12 cellular contexts compared by ENCODE assay signal in genomic region chr3:196634224-196634623, GRCh38. TPM values are rescaled to one million over a fixed set of nuclear protein-coding genes. Genes with fewer than 3 reads are reported as not detected.
DNase-seq lines count a peak whose midpoint lies in the region; ATAC-seq, FAIRE-seq and TF ChIP-seq lines count a peak whose summit lies in the region.
"Had no signal": no experiment of that assay in that cellular context is flagged by ENCODE, and none has a peak within 500 bp of the region (broad histone marks: within the 10 kb centered on the region; RNA-seq: fewer than 3 reads in every experiment).

No MANE protein-coding gene starts in this region.

- no peak overlapping the region for H2BK5ac ChIP-seq in mesendoderm (ENCODE audit: low read length)

- in situ Hi-C loops in K562 (cut with MboI) (no loop called here), gastrocnemius medialis (cut with MboI; ENCODE audit: low sequenced_read_pairs in 4 of 4) (no loop called here)

- FAIRE-seq in K562 (lab: Jason Lieb, UNC) = no peak

- peaks cover 77% of the 10 kb centered on the region for H3K4me1 ChIP-seq in Loucy (ENCODE audit: insufficient read depth, low read length, poor library complexity, severe bottlenecking)
- peaks cover 30 to 40% of the 10 kb centered on the region in 2 experiments for H3K4me1 ChIP-seq in K562 (replicated peaks in 1 of 2; ENCODE audit: control insufficient read depth in 2 of 2, insufficient read depth in 2 of 2, low read length in 2 of 2)
- peaks cover 5% of the 10 kb centered on the region in 2 donors for H3K4me1 ChIP-seq in gastrocnemius medialis
- peaks cover 3% of the 10 kb centered on the region for H3K4me1 ChIP-seq in mesendoderm (ENCODE audit: control insufficient read depth, low read depth, low read length)
- H3K4me1 ChIP-seq: foreskin keratinocyte had no signal

- no peak overlapping the region for H2BK15ac ChIP-seq in mesendoderm (replicated peaks; ENCODE audit: low read depth)

- H3K9me2 ChIP-seq in Loucy (replicated peaks; ENCODE audit: low read depth, low read length) = no peaks in the 10 kb centered on the region

- 66% methylated on average over 7 of the region's 10 CpGs for WGBS in K562 (ENCODE audit: insufficient coverage, low coverage, missing lambda C conversion rate)
- WGBS in mesendoderm (ENCODE audit: extremely low coverage, insufficient coverage, low lambda C conversion rate) = no CpG with 5 or more reads among the region's 10 CpGs

- H3K4me2 ChIP-seq in Loucy (ENCODE audit: low read depth, low read length, poor library complexity, severe bottlenecking) (peak overlapping the region; percentile 94), K562 (ENCODE audit: insufficient read depth, low read length) (peak overlapping the region; percentile 98; the same call in 1 of the 2 replicates), mesendoderm (ENCODE audit: low read length) (no peak overlapping the region)

- H3K79me1 ChIP-seq in mesendoderm (ENCODE audit: low read length) = no peaks in the 10 kb centered on the region

- H4K8ac ChIP-seq in mesendoderm (ENCODE audit: low read depth, low read length) = no peak overlapping the region

- no peaks in the 10 kb centered on the region for H3K36me3 ChIP-seq in GM06990 (ENCODE audit: control insufficient read depth, insufficient read depth, low read length)
- H3K36me3 ChIP-seq in Loucy (ENCODE audit: insufficient read depth, low read length) = no peaks in the 10 kb centered on the region
- H3K36me3 ChIP-seq in K562 (ENCODE audit: control insufficient read depth, insufficient read depth, low read length) = no peaks in the 10 kb centered on the region
- no peaks in the 10 kb centered on the region for H3K36me3 ChIP-seq in gastrocnemius medialis
- H3K36me3 ChIP-seq in mesendoderm (ENCODE audit: control insufficient read depth, insufficient read depth, low read length) = no peaks in the 10 kb centered on the region

- H3K27ac ChIP-seq in K562 (ENCODE audit: extremely low read depth, low read depth, low read length) (peak overlapping the region; percentile 98; the same call in 2 of the 3 replicates), gastrocnemius medialis (peak overlapping the region in 1 of 4 donors; percentile 65), mesendoderm (ENCODE audit: low read depth, low read length) (no peak overlapping the region)
- H3K27ac ChIP-seq: foreskin keratinocyte had no signal

- TF ChIP-seq CTCF in GM06990 (IDR thresholded peaks at IDR 0.05; ENCODE audit: insufficient read depth, low read length, poor library complexity, severe bottlenecking) (no peak), Loucy (conservative IDR thresholded peaks at IDR 0.05; ENCODE audit: low read length) (no peak), K562 (IDR thresholded peaks at IDR 0.05 in 2 of 3, conservative IDR thresholded peaks at IDR 0.05 in 1 of 3; ENCODE audit: insufficient read depth in 2 of 3, low read depth in 1 of 3, low read length in 3 of 3) (no peak), gastrocnemius medialis (IDR thresholded peaks at IDR 0.05 in 4 of 5, conservative IDR thresholded peaks at IDR 0.05 in 1 of 5) (no peak)

- no peak overlapping the region for H3K23ac ChIP-seq in mesendoderm (ENCODE audit: low read length)

- CTCF ChIA-PET in K562 (lab: Yijun Ruan, JAX; ENCODE audit: low intra/inter-chr PET ratio) = no interaction called here

- H2AFZ ChIP-seq in Loucy (ENCODE audit: low read length) (no peak overlapping the region), K562 (ENCODE audit: low read depth, low read length) (no peak overlapping the region)

- no peaks in the 10 kb centered on the region for H3K27me3 ChIP-seq in GM06990 (replicated peaks; ENCODE audit: control insufficient read depth, insufficient read depth, low read length)
- H3K27me3 ChIP-seq in Loucy (ENCODE audit: insufficient read depth, low read length, poor library complexity, severe bottlenecking) = no peaks in the 10 kb centered on the region
- H3K27me3 ChIP-seq in K562 (ENCODE audit: control insufficient read depth in 2 of 2, insufficient read depth in 2 of 2, low read length in 2 of 2) = no peaks in the 10 kb centered on the region
- H3K27me3 ChIP-seq in gastrocnemius medialis = peaks cover 0 to 5% (median 0%) of the 10 kb centered on the region in 3 donors
- no peaks in the 10 kb centered on the region for H3K27me3 ChIP-seq in mesendoderm (ENCODE audit: insufficient read depth, low read length, poor library complexity)
- H3K27me3 ChIP-seq: dorsolateral prefrontal cortex had no signal

- no peak for TF ChIP-seq POLR2A in K562 (conservative IDR thresholded peaks at IDR 0.05)
- TF ChIP-seq POLR2A in gastrocnemius medialis (IDR thresholded peaks at IDR 0.05) = no peak

- H3F3A ChIP-seq in Loucy (ENCODE audit: low read depth) = peaks cover 21% of the 10 kb centered on the region

- H3K18ac ChIP-seq in mesendoderm (ENCODE audit: low read length) = no peak overlapping the region

- H3K9me3 ChIP-seq in Loucy (ENCODE audit: insufficient read depth, low read depth, low read length) (no peaks in the 10 kb centered on the region), K562 (replicated peaks; ENCODE audit: control insufficient read depth, insufficient read depth, low read depth, low read length) (no peaks in the 10 kb centered on the region), gastrocnemius medialis (no peaks in the 10 kb centered on the region)

- no peak for TF ChIP-seq RAD21 in K562 (CRISPR knock-in tag; conservative IDR thresholded peaks at IDR 0.05 in 1 of 2, IDR thresholded peaks at IDR 0.05 in 1 of 2)

- no peaks in the 10 kb centered on the region for H4K20me1 ChIP-seq in Loucy (ENCODE audit: insufficient read depth, low read length, poor library complexity, severe bottlenecking)
- H4K20me1 ChIP-seq in K562 (replicated peaks; ENCODE audit: control insufficient read depth, insufficient read depth, low read length) = no peaks in the 10 kb centered on the region

- intact Hi-C loops in K562 (cut with micrococcal nuclease) = no loop called here
- intact Hi-C loops in gastrocnemius medialis (cut with DNase I; ENCODE audit: low total_unique reads) = no loop called here

- no peak for TF ChIP-seq EP300 in K562 (IDR thresholded peaks at IDR 0.05; ENCODE audit: low read length)

- H3K9ac ChIP-seq in Loucy (ENCODE audit: low read depth, low read length, poor library complexity, severe bottlenecking) (peak overlapping the region; percentile 99), K562 (ENCODE audit: insufficient read depth in 1 of 2, low read depth in 2 of 2, low read length in 2 of 2) (peak overlapping the region; percentile 84 to 98), mesendoderm (ENCODE audit: low read length) (no peak overlapping the region)

- ATAC-seq in K562 = no peak
- no peak for ATAC-seq in gastrocnemius medialis
- no peak for ATAC-seq in GM18858 (IDR thresholded peaks at IDR 0.05; ENCODE audit: unreplicated experiment)
- ATAC-seq: foreskin keratinocyte; stimulated activated naive CD8-positive, alpha-beta T cell treated with anti-CD3 and anti-CD28 coated beads, Interleukin-15, amount 100 ng/mL, for 72 hours had no signal

- no peak overlapping the region for H2AK5ac ChIP-seq in mesendoderm (ENCODE audit: low read length)

- H3K4me3 ChIP-seq in GM06990 (replicated peaks; ENCODE audit: low read depth, low read length) (peak overlapping the region; percentile 41), Loucy (ENCODE audit: low read length, poor library complexity, severe bottlenecking) (peak overlapping the region; percentile 91), K562 (no peak overlapping the region), gastrocnemius medialis (no peak overlapping the region), mesendoderm (ENCODE audit: low read length) (no peak overlapping the region)

- no TSS peak for BruUV-seq in K562 (replicated peaks; lab: Mats Ljungman, UMichigan)

- no peak overlapping the region for H4K5ac ChIP-seq in mesendoderm (ENCODE audit: low read length)

- no peak overlapping the region for H3K56ac ChIP-seq in mesendoderm (ENCODE audit: low read length)

- H3K79me2 ChIP-seq in Loucy (ENCODE audit: insufficient read depth, low read length) (peaks cover 81% of the 10 kb centered on the region), K562 (ENCODE audit: control insufficient read depth, insufficient read depth, low read length) (peaks cover 18% of the 10 kb centered on the region; the same call in 2 of the 3 replicates), mesendoderm (ENCODE audit: control insufficient read depth, insufficient read depth, low read length) (no peaks in the 10 kb centered on the region)

- DNase-seq in GM06990 (ENCODE audit: extremely low read depth, insufficient read length) = no peak
- no peak for DNase-seq in K562 (ENCODE audit: extremely low read depth in 1 of 4, low spot score in 3 of 4)
- peak; percentile 19 to 35 for DNase-seq in gastrocnemius medialis
- no peak for DNase-seq in mesendoderm
- no peak for DNase-seq in HuH-7 (ENCODE audit: low spot score)
- DNase-seq in NCI-H146 treated with DMSO at 0.1 percent for 48 hours (lab: John Stamatoyannopoulos, UW; ENCODE audit: unreplicated experiment) = no peak
- DNase-seq: foreskin keratinocyte; NCI-H1105 treated with DMSO at 0.1 percent for 48 hours; stimulated activated naive CD8-positive, alpha-beta T cell treated with anti-CD3 and anti-CD28 coated beads, Interleukin-15, amount 100 ng/mL, for 72 hours had no signal

- H2BK120ac ChIP-seq in mesendoderm (ENCODE audit: low read depth, low read length) = no peak overlapping the region

- POLR2A ChIA-PET in K562 (lab: Yijun Ruan, JAX) = no interaction called here

- no peaks in the 10 kb centered on the region for H3K9me1 ChIP-seq in K562 (ENCODE audit: control insufficient read depth, insufficient read depth, low read length)

- H3K4ac ChIP-seq in mesendoderm (ENCODE audit: low read depth, low read length) = no peak overlapping the region

RNA-seq across cellular contexts. Expression of gene NRROS, which starts 5.3 kb away (rescaled TPM):
- total RNA-seq in K562 (2011; cell fraction: chromatin; rRNA removed; ENCODE audit: low replicate concordance) = 7.2 and 22.0 TPM in 2 replicates
- total RNA-seq in K562 (2011; cell fraction: nucleolus; rRNA removed) = 15.8 and 20.0 TPM in 2 replicates
- 8.9 and 10.3 TPM in 2 replicates for total RNA-seq in K562 (2011; cell fraction: nucleoplasm; rRNA removed)
- total RNA-seq in K562 (2014; rRNA removed) = 4.6 and 6.9 TPM in 2 replicates
- 1.2 and 2.1 TPM in 2 replicates for total RNA-seq in K562 (2014; rRNA removed; fragmentation: Illumina TruSeq; extraction: Trizol)
- 3.7 and 3.8 TPM in 2 replicates for total RNA-seq in K562 (2015; rRNA removed; fragmentation: Illumina TruSeq; extraction: Trizol)
- 13.0 and 13.8 TPM in 2 replicates for total RNA-seq in K562 (2021)
- polyA plus RNA-seq in K562 (2011; rRNA removed) = 2.2 and 7.1 TPM in 2 replicates
- 2.7 and 5.0 TPM in 2 replicates for polyA plus RNA-seq in K562 (2011; cell fraction: cytosol; rRNA removed)
- 5.4 and 8.2 TPM in 2 replicates for polyA plus RNA-seq in K562 (2011; cell fraction: nucleus; rRNA removed)
- polyA plus RNA-seq in K562 (2012) = 16.4 and 25.4 TPM in 2 replicates
- polyA plus RNA-seq in K562 (2014; fragmentation: Illumina TruSeq; extraction: Trizol) = 5.4 and 8.9 TPM in 2 replicates
- polyA plus RNA-seq in K562 (2014; fragmentation: Nextera tagmentation; extraction: Ambion mirVana) = under 1 TPM; 0.34 to 0.35 TPM
- polyA plus RNA-seq in K562 (2014; rRNA removed) = 4.6 and 6.4 TPM in 2 replicates
- polyA minus RNA-seq in K562 (2011; rRNA and poly(A)+ RNA removed) = 3.0 and 3.7 TPM in 2 replicates
- polyA minus RNA-seq in K562 (2011; cell fraction: cytosol; rRNA and poly(A)+ RNA removed) = 5.2 and 6.3 TPM in 2 replicates
- 2.1 and 4.6 TPM in 2 replicates for polyA minus RNA-seq in K562 (2011; cell fraction: nucleus; rRNA and poly(A)+ RNA removed)
- total RNA-seq in gastrocnemius medialis = 1 to 10 TPM in 2 of 4 donors, under 1 TPM in 2; 0.31 to 1.7 (median 0.96) TPM
- 1.8 TPM for polyA plus RNA-seq in mesendoderm (2013, experiment 1 of 2)
- polyA plus RNA-seq in mesendoderm (2013, experiment 2 of 2) = 2.2 TPM

Comparison
In these comparisons a context has a peak if more than half of its experiments do, and no peak if none do; other contexts are left out.
1. DNase-seq: peak in gastrocnemius medialis (2 of 2); none in GM06990 (single experiment), K562 (0 of 4), mesendoderm (single experiment), HuH-7 (single experiment) and NCI-H146 treated with DMSO at 0.1 percent for 48 hours (single experiment).
2. H3K4me3 ChIP-seq: peak in GM06990 (single experiment) and Loucy (single experiment); none in K562 (single experiment), gastrocnemius medialis (0 of 4) and mesendoderm (single experiment).